In genomic region chr19:35545001-35545854, GRCh38 we compare ENCODE assay signal across 1 cellular context.
TF ChIP-seq lines count a peak whose summit lies in the region.

Gene TMEM147 (plus strand): TSS chr19:35545626. CDS start chr19:35545740, 114 bp downstream.

TF ChIP-seq in HepG2, 621 proteins besides CTCF, POLR2A, EP300 and RAD21 (continued from another document and continues in another):
- TF ChIP-seq FOXO4 (CRISPR knock-in tag; conservative IDR thresholded peaks at IDR 0.05), result no peak
- peak; percentile 83 for TF ChIP-seq GMEB1 (CRISPR knock-in tag; IDR thresholded peaks at IDR 0.05; ENCODE audit: borderline replicate concordance)
- TF ChIP-seq SIX1 (CRISPR knock-in tag; IDR thresholded peaks at IDR 0.05; ENCODE audit: borderline replicate concordance), result no peak
- no peak for TF ChIP-seq EZH2 (conservative IDR thresholded peaks at IDR 0.05; ENCODE audit: low read depth, low read length)
- no peak for TF ChIP-seq ZFYVE20 (CRISPR knock-in tag; IDR thresholded peaks at IDR 0.05; ENCODE audit: borderline replicate concordance, low read depth)
- TF ChIP-seq CERS6 (CRISPR knock-in tag; IDR thresholded peaks at IDR 0.05), result no peak
- TF ChIP-seq, protein P1, sequence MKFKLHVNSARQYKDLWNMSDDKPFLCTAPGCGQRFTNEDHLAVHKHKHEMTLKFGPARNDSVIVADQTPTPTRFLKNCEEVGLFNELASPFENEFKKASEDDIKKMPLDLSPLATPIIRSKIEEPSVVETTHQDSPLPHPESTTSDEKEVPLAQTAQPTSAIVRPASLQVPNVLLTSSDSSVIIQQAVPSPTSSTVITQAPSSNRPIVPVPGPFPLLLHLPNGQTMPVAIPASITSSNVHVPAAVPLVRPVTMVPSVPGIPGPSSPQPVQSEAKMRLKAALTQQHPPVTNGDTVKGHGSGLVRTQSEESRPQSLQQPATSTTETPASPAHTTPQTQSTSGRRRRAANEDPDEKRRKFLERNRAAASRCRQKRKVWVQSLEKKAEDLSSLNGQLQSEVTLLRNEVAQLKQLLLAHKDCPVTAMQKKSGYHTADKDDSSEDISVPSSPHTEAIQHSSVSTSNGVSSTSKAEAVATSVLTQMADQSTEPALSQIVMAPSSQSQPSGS (CRISPR knock-in tag; IDR thresholded peaks at IDR 0.05), result peak; percentile 74; the same call in 1 of the 2 replicates
- TF ChIP-seq ELF1 (CRISPR knock-in tag; IDR thresholded peaks at IDR 0.05), result peak; percentile 88
- peak; percentile 76; the same call in 1 of the 2 replicates for TF ChIP-seq SALL2 (CRISPR knock-in tag; IDR thresholded peaks at IDR 0.05)
- peak; percentile 45; the same call in 1 of the 2 replicates for TF ChIP-seq SUZ12 (IDR thresholded peaks at IDR 0.05; ENCODE audit: low read depth, low read length)
- TF ChIP-seq MIER3 (CRISPR knock-in tag; IDR thresholded peaks at IDR 0.05; ENCODE audit: borderline replicate concordance), result peak; percentile 64; the same call in 1 of the 2 replicates
- peak; percentile 49; the same call in 1 of the 2 replicates for TF ChIP-seq BRD4 (CRISPR knock-in tag; IDR thresholded peaks at IDR 0.05)
- TF ChIP-seq MYPOP (CRISPR knock-in tag; IDR thresholded peaks at IDR 0.05), result no peak
- 0 out of 2 replicates have a peak, but pooled peaks have one; percentile 89 for TF ChIP-seq YEATS2 (CRISPR knock-in tag; IDR thresholded peaks at IDR 0.05; ENCODE audit: borderline replicate concordance)
- no peak for TF ChIP-seq ZNF549 (CRISPR knock-in tag; IDR thresholded peaks at IDR 0.05)
- TF ChIP-seq, protein P2, sequence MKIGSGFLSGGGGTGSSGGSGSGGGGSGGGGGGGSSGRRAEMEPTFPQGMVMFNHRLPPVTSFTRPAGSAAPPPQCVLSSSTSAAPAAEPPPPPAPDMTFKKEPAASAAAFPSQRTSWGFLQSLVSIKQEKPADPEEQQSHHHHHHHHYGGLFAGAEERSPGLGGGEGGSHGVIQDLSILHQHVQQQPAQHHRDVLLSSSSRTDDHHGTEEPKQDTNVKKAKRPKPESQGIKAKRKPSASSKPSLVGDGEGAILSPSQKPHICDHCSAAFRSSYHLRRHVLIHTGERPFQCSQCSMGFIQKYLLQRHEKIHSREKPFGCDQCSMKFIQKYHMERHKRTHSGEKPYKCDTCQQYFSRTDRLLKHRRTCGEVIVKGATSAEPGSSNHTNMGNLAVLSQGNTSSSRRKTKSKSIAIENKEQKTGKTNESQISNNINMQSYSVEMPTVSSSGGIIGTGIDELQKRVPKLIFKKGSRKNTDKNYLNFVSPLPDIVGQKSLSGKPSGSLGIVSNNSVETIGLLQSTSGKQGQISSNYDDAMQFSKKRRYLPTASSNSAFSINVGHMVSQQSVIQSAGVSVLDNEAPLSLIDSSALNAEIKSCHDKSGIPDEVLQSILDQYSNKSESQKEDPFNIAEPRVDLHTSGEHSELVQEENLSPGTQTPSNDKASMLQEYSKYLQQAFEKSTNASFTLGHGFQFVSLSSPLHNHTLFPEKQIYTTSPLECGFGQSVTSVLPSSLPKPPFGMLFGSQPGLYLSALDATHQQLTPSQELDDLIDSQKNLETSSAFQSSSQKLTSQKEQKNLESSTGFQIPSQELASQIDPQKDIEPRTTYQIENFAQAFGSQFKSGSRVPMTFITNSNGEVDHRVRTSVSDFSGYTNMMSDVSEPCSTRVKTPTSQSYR (CRISPR knock-in tag; IDR thresholded peaks at IDR 0.05; ENCODE audit: borderline replicate concordance), result 0 out of 2 replicates have a peak, but pooled peaks have one; percentile 6
- TF ChIP-seq WIZ (CRISPR knock-in tag; IDR thresholded peaks at IDR 0.05), result no peak
- no peak for TF ChIP-seq GLMP (CRISPR knock-in tag; IDR thresholded peaks at IDR 0.05; ENCODE audit: borderline replicate concordance)
- TF ChIP-seq ZNF292 (CRISPR knock-in tag; IDR thresholded peaks at IDR 0.05; ENCODE audit: borderline replicate concordance, low read depth), result no peak
- TF ChIP-seq CBX5 (CRISPR knock-in tag; IDR thresholded peaks at IDR 0.05; ENCODE audit: borderline replicate concordance), result peak; percentile 66
- 0 out of 2 replicates have a peak, but pooled peaks have one; percentile 64 for TF ChIP-seq ZBTB43 (CRISPR knock-in tag; conservative IDR thresholded peaks at IDR 0.05)
- TF ChIP-seq SP2 (CRISPR knock-in tag; IDR thresholded peaks at IDR 0.05), result peak; percentile 61; the same call in 1 of the 2 replicates
- TF ChIP-seq NFIC (IDR thresholded peaks at IDR 0.05; ENCODE audit: low read length), result no peak
- peak; percentile 10; the same call in 1 of the 2 replicates for TF ChIP-seq ZNF232 (CRISPR knock-in tag; IDR thresholded peaks at IDR 0.05; ENCODE audit: borderline replicate concordance)
- peak; percentile 64; the same call in 1 of the 2 replicates for TF ChIP-seq ZBTB34 (CRISPR knock-in tag; IDR thresholded peaks at IDR 0.05)
- 0 out of 2 replicates have a peak, but pooled peaks have one; percentile 41 for TF ChIP-seq MAF1 (CRISPR knock-in tag; IDR thresholded peaks at IDR 0.05; ENCODE audit: borderline replicate concordance)
- TF ChIP-seq ZNF75D (CRISPR knock-in tag; IDR thresholded peaks at IDR 0.05; ENCODE audit: borderline replicate concordance), result no peak
- TF ChIP-seq NFKBIZ (CRISPR knock-in tag; IDR thresholded peaks at IDR 0.05), result no peak
- TF ChIP-seq, protein P3, sequence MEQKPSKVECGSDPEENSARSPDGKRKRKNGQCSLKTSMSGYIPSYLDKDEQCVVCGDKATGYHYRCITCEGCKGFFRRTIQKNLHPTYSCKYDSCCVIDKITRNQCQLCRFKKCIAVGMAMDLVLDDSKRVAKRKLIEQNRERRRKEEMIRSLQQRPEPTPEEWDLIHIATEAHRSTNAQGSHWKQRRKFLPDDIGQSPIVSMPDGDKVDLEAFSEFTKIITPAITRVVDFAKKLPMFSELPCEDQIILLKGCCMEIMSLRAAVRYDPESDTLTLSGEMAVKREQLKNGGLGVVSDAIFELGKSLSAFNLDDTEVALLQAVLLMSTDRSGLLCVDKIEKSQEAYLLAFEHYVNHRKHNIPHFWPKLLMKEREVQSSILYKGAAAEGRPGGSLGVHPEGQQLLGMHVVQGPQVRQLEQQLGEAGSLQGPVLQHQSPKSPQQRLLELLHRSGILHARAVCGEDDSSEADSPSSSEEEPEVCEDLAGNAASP (CRISPR knock-in tag; IDR thresholded peaks at IDR 0.05; ENCODE audit: borderline replicate concordance), result peak; percentile 57; the same call in 1 of the 2 replicates
- TF ChIP-seq ZNF138 (CRISPR knock-in tag; IDR thresholded peaks at IDR 0.05; ENCODE audit: low read depth), result 0 out of 2 replicates have a peak, but pooled peaks have one; percentile 57
- TF ChIP-seq REPIN1 (CRISPR knock-in tag; IDR thresholded peaks at IDR 0.05; ENCODE audit: borderline replicate concordance, low read depth), result peak; percentile 84
- no peak for TF ChIP-seq NR2F1 (CRISPR knock-in tag; IDR thresholded peaks at IDR 0.05)
- no peak for TF ChIP-seq PRMT3 (CRISPR knock-in tag; IDR thresholded peaks at IDR 0.05; ENCODE audit: borderline replicate concordance, low read depth)
- TF ChIP-seq RFXAP (CRISPR knock-in tag; IDR thresholded peaks at IDR 0.05; ENCODE audit: borderline replicate concordance), result peak; percentile 88
- TF ChIP-seq ZNF747 (CRISPR knock-in tag; IDR thresholded peaks at IDR 0.05; ENCODE audit: borderline replicate concordance), result peak; percentile 81; the same call in 1 of the 2 replicates
- TF ChIP-seq HHEX (CRISPR knock-in tag; IDR thresholded peaks at IDR 0.05), result no peak
- no peak for TF ChIP-seq SRSF9 (IDR thresholded peaks at IDR 0.05; ENCODE audit: borderline replicate concordance, insufficient read depth, low read depth, low read length, poor library complexity, severe bottlenecking)
- TF ChIP-seq AGO2 (optimal IDR thresholded peaks at IDR 0.05; ENCODE audit: low read depth, low read length), result peak; percentile 49
- TF ChIP-seq FOXJ3 (CRISPR knock-in tag; IDR thresholded peaks at IDR 0.05; ENCODE audit: borderline replicate concordance), result no peak
- TF ChIP-seq MED1 (CRISPR knock-in tag; IDR thresholded peaks at IDR 0.05), result peak; percentile 80
- no peak; the same call in 1 of the 2 replicates for TF ChIP-seq ZNF580 (CRISPR knock-in tag; IDR thresholded peaks at IDR 0.05; ENCODE audit: borderline replicate concordance, low read depth)
- no peak for TF ChIP-seq RBAK (CRISPR knock-in tag; IDR thresholded peaks at IDR 0.05)
- TF ChIP-seq ZNF33B (CRISPR knock-in tag; IDR thresholded peaks at IDR 0.05), result no peak
- peak; percentile 81 for TF ChIP-seq TARDBP (CRISPR knock-in tag; IDR thresholded peaks at IDR 0.05)
- no peak for TF ChIP-seq ZNF550 (CRISPR knock-in tag; IDR thresholded peaks at IDR 0.05; ENCODE audit: borderline replicate concordance)
